In the genomic region with DNA sequence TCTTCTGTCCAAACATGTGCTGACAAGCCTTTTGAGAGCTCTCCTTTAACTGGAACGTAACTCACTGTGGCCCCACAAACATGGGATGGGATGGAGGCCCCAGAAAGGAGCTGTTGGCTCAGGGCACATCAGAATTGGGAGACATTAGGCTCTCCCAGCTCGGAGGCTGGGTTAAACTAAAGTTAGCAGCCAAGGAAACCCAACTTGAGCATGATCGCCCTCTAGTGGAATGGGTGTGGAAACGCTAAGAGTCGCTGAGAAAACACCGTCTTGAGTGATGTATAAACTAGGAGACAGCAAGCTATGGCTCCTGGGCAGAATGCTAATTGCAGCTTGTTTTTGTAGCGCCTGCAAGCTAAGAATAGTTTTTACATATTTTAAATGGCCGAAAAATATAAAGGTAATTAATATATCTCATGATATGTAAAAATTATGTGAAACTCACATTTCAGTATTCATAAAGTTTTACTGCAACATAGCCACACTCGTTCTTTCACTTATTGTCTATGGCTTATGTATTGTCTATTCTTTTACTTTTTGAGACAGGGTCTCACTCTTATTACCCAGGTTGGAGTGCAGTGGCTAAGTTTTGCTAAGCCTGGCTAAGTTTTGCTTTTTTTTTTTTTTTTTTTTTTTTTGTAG, we compare ENCODE assay signal across 8 cellular contexts.
DNase-seq lines count a peak whose midpoint lies in the region; ATAC-seq, FAIRE-seq and TF ChIP-seq lines count a peak whose summit lies in the region.

No MANE protein-coding gene starts in this region.

- H3K4me1 ChIP-seq in muscle layer of colon (ENCODE audit: insufficient read depth, low read length) (peaks cover 50% of the 10 kb centered on the region), transverse colon (peaks cover 5 to 25% (median 8%) of the 10 kb centered on the region in 4 donors)

- no peaks in the 10 kb centered on the region for H3K9me3 ChIP-seq in muscle layer of colon (ENCODE audit: low read length)
- no peaks in the 10 kb centered on the region for H3K9me3 ChIP-seq in transverse colon

- no peaks in the 10 kb centered on the region for H3K36me3 ChIP-seq in muscle layer of colon (ENCODE audit: insufficient read depth, low read length)
- H3K36me3 ChIP-seq in transverse colon = no peaks in the 10 kb centered on the region

- DNase-seq in NCI-H526 treated with DMSO at 0.1 percent for 48 hours (lab: John Stamatoyannopoulos, UW) (peak; percentile 32), epithelial cell of esophagus (ENCODE audit: low read depth) (peak; percentile 82), transverse colon (peak; percentile 49)
- DNase-seq in activated CD4-positive, alpha-beta T cell treated with anti-CD3 and anti-CD28 coated beads, Interleukin-2, amount 50 U/mL, for 48 hours = peak; percentile 34 to 45

- FAIRE-seq in G401.6 (lab: Jason Lieb, UNC) = peak; percentile 74

- no peak overlapping the region for H3K9ac ChIP-seq in muscle layer of colon (ENCODE audit: low read length)

- TF ChIP-seq POLR2A in transverse colon (IDR thresholded peaks at IDR 0.05) = no peak

- in situ Hi-C loops in transverse colon (cut with MboI; ENCODE audit: low pct_ligation_motif_present in 1 of 4, low pct_unique_long_range_greater_than_20kb in 1 of 4, low sequenced_read_pairs in 3 of 4) = no loop called here

- ATAC-seq in HG03432 (IDR thresholded peaks at IDR 0.05; ENCODE audit: unreplicated experiment) (peak; percentile 59), HG03354 (IDR thresholded peaks at IDR 0.05; ENCODE audit: poor library complexity, severe bottlenecking, unreplicated experiment) (no peak)

- WGBS in transverse colon (ENCODE audit: low coverage in 1 of 2), 2 donors = 12 to 14% methylated on average over 5 to 9 of the region's 9 CpGs

- H3K27me3 ChIP-seq in muscle layer of colon (ENCODE audit: control insufficient read depth in 1 of 2, insufficient read depth in 2 of 2, low read length in 2 of 2) (no peaks in the 10 kb centered on the region), transverse colon (no peaks in the 10 kb centered on the region)

- TF ChIP-seq CTCF in epithelial cell of esophagus (IDR thresholded peaks at IDR 0.05; ENCODE audit: insufficient read depth, low read depth, low read length, missing control alignments) (peak; percentile 97), transverse colon (IDR thresholded peaks at IDR 0.05) (peak; percentile 71 to 85 (median 77))

- H3K27ac ChIP-seq in muscle layer of colon (ENCODE audit: low read depth, low read length) = peak overlapping the region; percentile 75
- H3K27ac ChIP-seq in transverse colon = peak overlapping the region; percentile 20 to 63 (median 41)

- intact Hi-C loops in transverse colon (cut with DNase I; ENCODE audit: low total_unique reads) = loop anchor here (5.0 kb wide), 1 partner anchor 81 kb away; no protein-coding TSS in a partner anchor

- no peak for TF ChIP-seq EP300 in transverse colon (IDR thresholded peaks at IDR 0.05; ENCODE audit: low read depth)

- H3K4me3 ChIP-seq in epithelial cell of esophagus (ENCODE audit: low read length) (no peak overlapping the region), muscle layer of colon (ENCODE audit: low read depth in 1 of 2, low read length in 2 of 2) (no peak overlapping the region), transverse colon (no peak overlapping the region)

Comparison
In these comparisons a context has a peak if more than half of its experiments do, and no peak if none do; other contexts are left out.
1. DNase-seq: peak in every context shown above with its lines; median percentile 82 in epithelial cell of esophagus; 49 in transverse colon; 40 in activated CD4-positive, alpha-beta T cell treated with anti-CD3 and anti-CD28 coated beads, Interleukin-2, amount 50 U/mL, for 48 hours; 32 in NCI-H526 treated with DMSO at 0.1 percent for 48 hours.